ENCODE assay signal across 11 cellular contexts in genomic region chr16:17334096-17334495, GRCh38.
DNase-seq lines count a peak whose midpoint lies in the region; ATAC-seq and TF ChIP-seq lines count a peak whose summit lies in the region.
"Had no signal": no experiment of that assay in that cellular context is flagged by ENCODE, and none has a peak within 500 bp of the region (broad histone marks: within the 10 kb centered on the region; RNA-seq: fewer than 3 reads in every experiment).

No MANE protein-coding gene starts in this region.

- DNase-seq in HCEC 1CT (peak; percentile 79), amniotic stem cell (lab: John Stamatoyannopoulos, UW) (peak; percentile 25), left cardiac atrium (no peak), thoracic aorta (ENCODE audit: low spot score) (peak; percentile 32), ovary (no peak)
- DNase-seq in NK-92 treated with Interleukin-12 subunit alpha and Interleukin-12 subunit beta, amount 100 ng/mL, for 24 hours (lab: John Stamatoyannopoulos, UW): no peak
- DNase-seq: hippocampal formation, NCI-H1105 treated with DMSO at 0.1 percent for 48 hours, T-helper 9 cell had no signal

- intact Hi-C loops in left cardiac atrium (cut with DNase I) (no loop called here), ovary (cut with DNase I) (no loop called here)

- H3K9me3 ChIP-seq in thoracic aorta (no peaks in the 10 kb centered on the region), ovary (no peaks in the 10 kb centered on the region)

- H3K4me1 ChIP-seq in thoracic aorta (ENCODE audit: control insufficient read depth in 1 of 2, low read depth in 2 of 2) (peaks cover 13 to 69% of the 10 kb centered on the region in 2 donors), ovary (ENCODE audit: insufficient read depth) (no peaks in the 10 kb centered on the region)

- TF ChIP-seq CTCF in thoracic aorta (IDR thresholded peaks at IDR 0.05) (no peak), ovary (IDR thresholded peaks at IDR 0.05) (no peak)

- 74 to 93% (median 92%) methylated on average over 5 of the region's 5 CpGs for WGBS in ovary, 3 donors

- H3K27ac ChIP-seq in thoracic aorta (peak overlapping the region in 1 of 2 donors; percentile 62), ovary (no peak overlapping the region)
- H3K27ac ChIP-seq: cardiac muscle cell had no signal

- no peak for TF ChIP-seq POLR2A in ovary (IDR thresholded peaks at IDR 0.05)

- TF ChIP-seq EP300 in ovary (IDR thresholded peaks at IDR 0.05): no peak

- H3K4me3 ChIP-seq in thoracic aorta: no peak overlapping the region
- H3K4me3 ChIP-seq in ovary: no peak overlapping the region
- H3K4me3 ChIP-seq: cardiac muscle cell had no signal

- no peaks in the 10 kb centered on the region for H3K36me3 ChIP-seq in thoracic aorta
- no peaks in the 10 kb centered on the region for H3K36me3 ChIP-seq in ovary
- H3K36me3 ChIP-seq: cardiac muscle cell had no signal

- ATAC-seq in left cardiac atrium (peak; percentile 46 to 60), thoracic aorta (ENCODE audit: insufficient number of reproducible peaks, low FRiP score, low read depth) (peak; percentile 86), HG02884 (IDR thresholded peaks at IDR 0.05; ENCODE audit: unreplicated experiment) (no peak)

- H3K27me3 ChIP-seq in thoracic aorta (replicated peaks; ENCODE audit: insufficient read depth) (no peaks in the 10 kb centered on the region), ovary (no peaks in the 10 kb centered on the region)
- H3K27me3 ChIP-seq: cardiac muscle cell had no signal

Comparison
In these comparisons a context has a peak if more than half of its experiments do, and no peak if none do; other contexts are left out.
1. DNase-seq: peak in HCEC 1CT (single experiment), amniotic stem cell (single experiment) and thoracic aorta (single experiment); none in left cardiac atrium (single experiment), ovary (0 of 5) and NK-92 treated with Interleukin-12 subunit alpha and Interleukin-12 subunit beta, amount 100 ng/mL, for 24 hours (single experiment).